In the genomic region with DNA sequence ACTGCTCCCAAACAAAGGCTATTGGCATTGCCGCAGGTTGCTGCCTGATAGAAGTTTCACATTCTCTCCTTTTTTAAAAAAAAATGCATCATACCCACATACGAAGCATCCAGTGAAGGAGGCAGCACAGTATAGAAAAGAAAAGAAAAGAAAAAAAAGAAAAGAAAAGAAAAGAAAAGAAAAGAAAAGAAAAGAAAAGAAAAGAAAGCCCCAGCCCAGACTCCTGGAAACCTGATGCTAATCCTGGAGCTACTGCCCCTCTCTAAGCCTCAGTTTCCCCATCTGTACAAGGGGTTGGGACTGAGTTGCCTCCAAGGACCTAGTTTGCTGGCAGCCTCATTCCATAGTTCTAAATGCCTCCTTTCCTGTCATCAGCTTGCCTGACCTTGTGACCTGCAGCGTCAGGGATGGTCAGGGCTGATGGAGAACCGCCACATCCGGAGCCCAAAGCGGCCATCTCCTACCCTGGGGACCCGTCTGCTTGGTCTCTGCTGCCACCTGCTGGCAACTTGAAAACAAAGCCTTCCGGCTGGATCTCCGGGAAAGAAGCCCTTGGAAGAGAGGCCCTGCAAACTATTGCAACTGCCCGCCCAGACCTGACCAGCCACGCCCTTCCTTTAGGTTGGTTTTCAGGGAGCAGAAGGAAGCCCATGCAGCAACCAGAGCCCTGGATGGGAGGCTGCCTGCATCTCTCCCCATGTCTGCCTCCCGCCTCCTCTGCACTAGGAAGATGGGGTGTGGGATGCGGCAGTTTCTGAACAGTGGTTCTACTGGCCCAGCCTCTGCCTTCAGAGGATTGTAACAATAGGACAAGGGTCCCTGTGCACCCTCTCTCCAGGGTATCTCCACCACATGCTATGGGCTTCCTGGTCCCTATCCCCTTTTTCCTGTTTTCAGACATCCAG, we compare ENCODE assay signal across 9 cellular contexts. TPM values are rescaled to one million over a fixed set of nuclear protein-coding genes. Genes with fewer than 3 reads are reported as not detected.
DNase-seq lines count a peak whose midpoint lies in the region; ATAC-seq, FAIRE-seq and TF ChIP-seq lines count a peak whose summit lies in the region.
"Had no signal": no experiment of that assay in that cellular context is flagged by ENCODE, and none has a peak within 500 bp of the region (broad histone marks: within the 10 kb centered on the region; RNA-seq: fewer than 3 reads in every experiment).

No MANE protein-coding gene starts in this region.

- TF ChIP-seq POLR2A in ovary (IDR thresholded peaks at IDR 0.05) (no peak), tibial nerve (IDR thresholded peaks at IDR 0.05) (no peak)

- H3K36me3 ChIP-seq in ovary (no peaks in the 10 kb centered on the region), tibial nerve (no peaks in the 10 kb centered on the region)

- FAIRE-seq in frontal cortex (lab: Jason Lieb, UNC) = no peak

- intact Hi-C loops in ovary (cut with DNase I) = loop anchor here (2.0 to 5.0 kb wide), 3 partner anchors 827 to 835 kb away; no protein-coding TSS in a partner anchor

- ATAC-seq in GM18867 (IDR thresholded peaks at IDR 0.05; ENCODE audit: unreplicated experiment) = no peak

- no peaks in the 10 kb centered on the region for H3K27me3 ChIP-seq in ovary
- H3K27me3 ChIP-seq in tibial nerve = no peaks in the 10 kb centered on the region

- H3K27ac ChIP-seq in ovary (no peak overlapping the region), tibial nerve (no peak overlapping the region)

- H3K4me3 ChIP-seq in ovary (no peak overlapping the region), tibial nerve (no peak overlapping the region)

- H3K9me3 ChIP-seq in ovary = no peaks in the 10 kb centered on the region
- no peaks in the 10 kb centered on the region for H3K9me3 ChIP-seq in tibial nerve

- TF ChIP-seq EP300 in ovary (IDR thresholded peaks at IDR 0.05) (no peak), tibial nerve (IDR thresholded peaks at IDR 0.05) (no peak)

- peak; percentile 58 to 71 (median 61) for TF ChIP-seq CTCF in ovary (IDR thresholded peaks at IDR 0.05)
- peak; percentile 69 to 84 (median 78) for TF ChIP-seq CTCF in tibial nerve (IDR thresholded peaks at IDR 0.05)

- peak; percentile 71 for DNase-seq in DMS114 treated with DMSO at 0.1 percent for 48 hours (lab: John Stamatoyannopoulos, UW; ENCODE audit: unreplicated experiment)
- DNase-seq in Kasumi-1 (lab: John Stamatoyannopoulos, UW) = peak; percentile 34 to 39
- DNase-seq in SHP77 treated with DMSO at 0.1 percent for 48 hours (lab: John Stamatoyannopoulos, UW) = peak; percentile 63
- DNase-seq in activated T-helper 9 cell treated with anti-CD3 and anti-CD28 coated beads, Interleukin-2, amount 50 U/mL, for 16 hours (ENCODE audit: low read depth) = peak; percentile 54
- DNase-seq in frontal cortex (ENCODE audit: low spot score in 2 of 2) = peak; percentile 76 to 88
- DNase-seq in ovary = peak; percentile 50 to 81 (median 78)
- peak; percentile 50 to 68 for DNase-seq in tibial nerve (ENCODE audit: low spot score in 2 of 2)

- no peaks in the 10 kb centered on the region for H3K4me1 ChIP-seq in ovary (ENCODE audit: insufficient read depth)
- H3K4me1 ChIP-seq in tibial nerve = no peaks in the 10 kb centered on the region

- WGBS in ovary, 3 donors = 21 to 26% (median 22%) methylated on average over 13 of the region's 13 CpGs
- WGBS in tibial nerve, 2 donors = 23 to 25% methylated on average over 13 of the region's 13 CpGs

RNA-seq across cellular contexts. Expression of a gene that starts 13.0 kb away (rescaled TPM):
- total RNA-seq in frontal cortex (not detected), ovary (not detected), tibial nerve (not detected)
- not detected for polyA plus RNA-seq in ovary
- total RNA-seq: T-helper 2 cell treated with Interferon-gamma antibody and Interleukin-4, amounts not matched to agents 100 ng/mL and 5 ng/mL, for 36 hours had no signal

RNA-seq across cellular contexts. Expression of a gene that starts 22.3 kb away (rescaled TPM):
- 4.1 TPM for total RNA-seq in frontal cortex
- 1 to 10 TPM in 1 of 7 donors, under 1 TPM in 5, not detected in 1; 0.20 to 4.7 (median 0.73) TPM for total RNA-seq in ovary
- polyA plus RNA-seq in ovary = under 1 TPM; 0.58 to 0.78 TPM
- under 1 TPM in 2 of 4 donors, not detected in 2; 0.42 to 0.59 TPM for total RNA-seq in tibial nerve
